ENCODE assay signal across 22 cellular contexts in the genomic region with DNA sequence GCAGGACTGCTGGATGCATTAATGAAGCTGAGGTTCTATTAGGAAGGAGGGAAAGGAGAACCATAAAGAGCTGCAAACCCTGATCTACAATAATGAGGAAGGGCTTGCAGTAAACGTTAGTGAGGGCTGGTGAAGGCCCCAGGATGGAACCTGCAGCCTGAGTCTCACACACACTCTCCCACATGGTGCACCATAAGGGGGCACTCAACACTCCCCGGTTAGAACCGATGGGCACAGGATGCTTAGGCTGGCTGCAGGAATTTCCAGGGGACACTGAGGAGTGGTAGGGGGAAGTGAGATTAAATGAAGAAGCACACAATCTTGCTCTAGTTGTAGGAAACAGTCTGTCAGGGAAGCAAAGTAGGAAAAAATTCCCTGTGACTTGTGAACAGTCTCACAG. TPM values are rescaled to one million over a fixed set of nuclear protein-coding genes. Genes with fewer than 3 reads are reported as not detected.
A peak's percentile ranks its signal among the peaks of the same experiment; 100 is the strongest.
DNase-seq lines count a peak whose midpoint lies in the region; ATAC-seq, FAIRE-seq and TF ChIP-seq lines count a peak whose summit lies in the region.
"Had no signal": no experiment of that assay in that cellular context is flagged by ENCODE, and none has a peak within 500 bp of the region (broad histone marks: within the 10 kb centered on the region; RNA-seq: fewer than 3 reads in every experiment).

No MANE protein-coding gene starts in this region.

- CTCF ChIA-PET in WTC11 (lab: Charles Lee): no interaction called here

- H3K27ac Mint-ChIP-seq in WTC11 (no peak overlapping the region), endodermal cell (no peak overlapping the region)
- no peak overlapping the region for H3K27ac Mint-ChIP-seq in stimulated activated naive B cell treated with anti-CD40 and anti-IgM and Interleukin-4, amounts not matched to agents 10 μg/mL and 1 μg/mL and 100 μg/mL, for 72 hours
- H3K27ac Mint-ChIP-seq: CD14-positive monocyte; CD4-positive, alpha-beta memory T cell; IgD-negative memory B cell had no signal

- TF ChIP-seq CTCF in WTC11 (IDR thresholded peaks at IDR 0.05): no peak
- TF ChIP-seq CTCF in endodermal cell (conservative IDR thresholded peaks at IDR 0.05): peak; percentile 36
- TF ChIP-seq CTCF in kidney (IDR thresholded peaks at IDR 0.05; ENCODE audit: borderline replicate concordance, extremely low read depth, insufficient read depth): no peak

- peaks cover 13% of the 10 kb centered on the region for H3K4me1 ChIP-seq in endodermal cell (ENCODE audit: control insufficient read depth, insufficient read depth, low read length)
- no peaks in the 10 kb centered on the region for H3K4me1 ChIP-seq in kidney (ENCODE audit: control insufficient read depth in 1 of 2, insufficient read depth in 1 of 2, low read depth in 1 of 2, low read length in 2 of 2)
- H3K4me1 ChIP-seq: BLaER1, HAP-1 had no signal

- POLR2A ChIA-PET in WTC11 (lab: Charles Lee): interaction anchor here (0.7 kb wide), 1 partner anchor 73 kb away, joined by 4 read pairs; no protein-coding TSS in a partner anchor

- peak; percentile 82 for FAIRE-seq in HTR-8/SVneo (lab: Jason Lieb, UNC)
- peak; percentile 50 for FAIRE-seq in urothelium cell line (lab: Jason Lieb, UNC)
- no peak for FAIRE-seq in kidney (lab: Jason Lieb, UNC)
- FAIRE-seq: A204.1, GM18507 had no signal

- no peaks in the 10 kb centered on the region for H3K27me3 Mint-ChIP-seq in WTC11 (ENCODE audit: low read depth)
- H3K27me3 Mint-ChIP-seq in endodermal cell (ENCODE audit: insufficient read depth): no peaks in the 10 kb centered on the region
- no peaks in the 10 kb centered on the region for H3K27me3 Mint-ChIP-seq in stimulated activated naive B cell treated with anti-CD40 and anti-IgM and Interleukin-4, amounts not matched to agents 10 μg/mL and 1 μg/mL and 100 μg/mL, for 72 hours

- no peak overlapping the region for H3K27ac ChIP-seq in endodermal cell (ENCODE audit: low read depth, low read length)
- no peak overlapping the region for H3K27ac ChIP-seq in kidney (ENCODE audit: low read depth in 2 of 2, low read length in 2 of 2)
- H3K27ac ChIP-seq: BLaER1, HL-60 had no signal

- H3K9ac ChIP-seq in endodermal cell (ENCODE audit: extremely low read depth, low read length, poor library complexity, severe bottlenecking): no peak overlapping the region
- H3K9ac ChIP-seq in kidney (ENCODE audit: low read length in 2 of 2): no peak overlapping the region
- H3K9ac ChIP-seq: BLaER1 had no signal

- ATAC-seq in WTC11: peak; percentile 45
- no peak for ATAC-seq in stimulated activated naive B cell treated with anti-CD40 and anti-IgM and Interleukin-4, amounts not matched to agents 10 μg/mL and 1 μg/mL and 100 μg/mL, for 72 hours (replicated peaks)
- no peak for ATAC-seq in HG03571 (IDR thresholded peaks at IDR 0.05; ENCODE audit: unreplicated experiment)

- WGBS in endodermal cell (ENCODE audit: insufficient coverage in 1 of 2, insufficient read length in 1 of 2), 2 experiments: 60% methylated on average over 3 of the region's 3 CpGs; no CpG with 5 or more reads in 1 of the 2 experiments

- H3K9me3 ChIP-seq in endodermal cell (ENCODE audit: control insufficient read depth, low read length): no peaks in the 10 kb centered on the region
- no peaks in the 10 kb centered on the region for H3K9me3 ChIP-seq in kidney (ENCODE audit: control insufficient read depth in 1 of 2, low read length in 2 of 2)
- H3K9me3 ChIP-seq: BLaER1, HAP-1 had no signal

- H3K4me1 Mint-ChIP-seq in WTC11: peaks cover 13% of the 10 kb centered on the region
- peaks cover 18% of the 10 kb centered on the region for H3K4me1 Mint-ChIP-seq in endodermal cell
- peaks cover 0 to 5% of the 10 kb centered on the region in 2 donors for H3K4me1 Mint-ChIP-seq in stimulated activated naive B cell treated with anti-CD40 and anti-IgM and Interleukin-4, amounts not matched to agents 10 μg/mL and 1 μg/mL and 100 μg/mL, for 72 hours
- H3K4me1 Mint-ChIP-seq: CD14-positive monocyte; CD4-positive, alpha-beta memory T cell; IgD-negative memory B cell had no signal

- no peaks in the 10 kb centered on the region for H3K27me3 ChIP-seq in endodermal cell (ENCODE audit: control insufficient read depth, insufficient read depth, low read length, poor library complexity, severe bottlenecking)
- H3K27me3 ChIP-seq: BLaER1 had no signal

- H3K36me3 ChIP-seq in endodermal cell (ENCODE audit: control insufficient read depth, insufficient read depth, low read length) (no peaks in the 10 kb centered on the region), kidney (ENCODE audit: control insufficient read depth in 1 of 2, insufficient read depth in 2 of 2, low read length in 2 of 2) (no peaks in the 10 kb centered on the region)
- H3K36me3 ChIP-seq: BLaER1, HAP-1 had no signal

- intact Hi-C loops in kidney (cut with DNase I): no loop called here

- H3K4me3 ChIP-seq in endodermal cell (ENCODE audit: low read length) (no peak overlapping the region), kidney (ENCODE audit: low read length in 2 of 2) (no peak overlapping the region)
- H3K4me3 ChIP-seq: BLaER1, HAP-1 had no signal

- DNase-seq in HTR-8/SVneo (ENCODE audit: insufficient read length, low spot score): no peak
- no peak for DNase-seq in WTC11 (ENCODE audit: low spot score)
- no peak for DNase-seq in endodermal cell
- DNase-seq in urothelium cell line (ENCODE audit: low spot score): no peak
- no peak for DNase-seq in stimulated activated naive B cell treated with anti-CD40 and anti-IgM and Interleukin-4, amounts not matched to agents 10 μg/mL and 1 μg/mL and 100 μg/mL, for 72 hours
- DNase-seq in AG08396 (ENCODE audit: low spot score): no peak
- DNase-seq in kidney: no peak
- DNase-seq: ACHN; CD4-positive, alpha-beta memory T cell; DMS153; DMS79; GDM1; GOT3; KBM-7 had no signal

- H3K4me3 Mint-ChIP-seq in WTC11 (no peak overlapping the region), endodermal cell (no peak overlapping the region)
- H3K4me3 Mint-ChIP-seq in stimulated activated naive B cell treated with anti-CD40 and anti-IgM and Interleukin-4, amounts not matched to agents 10 μg/mL and 1 μg/mL and 100 μg/mL, for 72 hours: no peak overlapping the region
- H3K4me3 Mint-ChIP-seq: CD14-positive monocyte; CD4-positive, alpha-beta memory T cell; IgD-negative memory B cell had no signal

- H3K9me3 Mint-ChIP-seq in WTC11 (no peaks in the 10 kb centered on the region), endodermal cell (no peaks in the 10 kb centered on the region)
- H3K9me3 Mint-ChIP-seq in stimulated activated naive B cell treated with anti-CD40 and anti-IgM and Interleukin-4, amounts not matched to agents 10 μg/mL and 1 μg/mL and 100 μg/mL, for 72 hours: peaks cover 3 to 7% of the 10 kb centered on the region in 2 donors
- H3K9me3 Mint-ChIP-seq: CD4-positive, alpha-beta memory T cell had no signal

- no peaks in the 10 kb centered on the region for H3K36me3 Mint-ChIP-seq in WTC11
- no peaks in the 10 kb centered on the region for H3K36me3 Mint-ChIP-seq in endodermal cell (ENCODE audit: low read depth)
- H3K36me3 Mint-ChIP-seq in stimulated activated naive B cell treated with anti-CD40 and anti-IgM and Interleukin-4, amounts not matched to agents 10 μg/mL and 1 μg/mL and 100 μg/mL, for 72 hours: no peaks in the 10 kb centered on the region
- H3K36me3 Mint-ChIP-seq: CD14-positive monocyte; CD4-positive, alpha-beta memory T cell; IgD-negative memory B cell had no signal

TF ChIP-seq in WTC11, 78 proteins besides CTCF, POLR2A, EP300 and RAD21 (continues in another document):
- TF ChIP-seq MLX (CRISPR knock-in tag; IDR thresholded peaks at IDR 0.05): no peak
- TF ChIP-seq ERG (CRISPR knock-in tag; IDR thresholded peaks at IDR 0.05): no peak
- TF ChIP-seq FOXJ3 (CRISPR knock-in tag; IDR thresholded peaks at IDR 0.05; ENCODE audit: borderline replicate concordance): no peak
- no peak for TF ChIP-seq E2F4 (CRISPR knock-in tag; IDR thresholded peaks at IDR 0.05; ENCODE audit: borderline replicate concordance, low read depth)
- no peak for TF ChIP-seq HMGA2 (CRISPR knock-in tag; IDR thresholded peaks at IDR 0.05)
- no peak for TF ChIP-seq GRHL2 (CRISPR knock-in tag; IDR thresholded peaks at IDR 0.05; ENCODE audit: insufficient replicate concordance, severe bottlenecking)
- TF ChIP-seq, protein P1, sequence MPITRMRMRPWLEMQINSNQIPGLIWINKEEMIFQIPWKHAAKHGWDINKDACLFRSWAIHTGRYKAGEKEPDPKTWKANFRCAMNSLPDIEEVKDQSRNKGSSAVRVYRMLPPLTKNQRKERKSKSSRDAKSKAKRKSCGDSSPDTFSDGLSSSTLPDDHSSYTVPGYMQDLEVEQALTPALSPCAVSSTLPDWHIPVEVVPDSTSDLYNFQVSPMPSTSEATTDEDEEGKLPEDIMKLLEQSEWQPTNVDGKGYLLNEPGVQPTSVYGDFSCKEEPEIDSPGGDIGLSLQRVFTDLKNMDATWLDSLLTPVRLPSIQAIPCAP (CRISPR knock-in tag; IDR thresholded peaks at IDR 0.05): no peak
- TF ChIP-seq ZNF423 (CRISPR knock-in tag; IDR thresholded peaks at IDR 0.05): no peak

RNA-seq across cellular contexts. Expression of gene FERMT2, which starts 56.1 kb away (rescaled TPM):
- total RNA-seq in WTC11 (2021): 87.8 to 97.7 TPM (median 92.8 TPM) in 3 replicates
- total RNA-seq in endodermal cell: 100 to 1,000 TPM; 350 to 377 TPM
- 103 TPM for polyA plus RNA-seq in endodermal cell (2013, experiment 1 of 2)
- polyA plus RNA-seq in endodermal cell (2013, experiment 2 of 2): 104 TPM
- total RNA-seq in kidney: 78.2 TPM
- 46.2 TPM for polyA plus RNA-seq in kidney (ENCODE audit: insufficient read depth, low read depth, low replicate concordance)
- polyA plus RNA-seq: CD14-positive monocyte; CD4-positive, alpha-beta memory T cell; IgD-negative memory B cell had no signal
